27 cellular contexts compared by ENCODE assay signal in the genomic region with DNA sequence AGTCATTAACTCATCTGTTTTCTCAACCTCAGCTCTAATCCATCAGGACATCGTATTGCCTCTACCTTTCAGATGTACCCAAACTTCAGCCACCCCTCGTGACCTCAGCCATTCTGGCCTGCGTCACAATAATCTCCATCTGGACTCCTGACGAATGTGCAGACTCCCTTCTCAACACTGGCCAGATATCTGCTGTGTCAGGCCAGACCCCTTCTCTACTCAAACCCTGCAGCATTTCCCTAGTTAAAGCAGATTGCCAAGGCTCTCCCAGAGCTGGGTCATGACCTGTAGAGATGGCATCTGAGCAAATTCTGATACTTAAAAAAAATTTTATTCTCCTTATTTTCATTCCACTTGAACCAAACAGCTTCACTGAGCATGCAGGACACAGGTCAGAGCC.
"Had no signal": no experiment of that assay in that cellular context is flagged by ENCODE, and none has a peak within 500 bp of the region (broad histone marks: within the 10 kb centered on the region; RNA-seq: fewer than 3 reads in every experiment).

No MANE protein-coding gene starts in this region.

- H3K4me1 Mint-ChIP-seq: immature natural killer cell; naive thymus-derived CD4-positive, alpha-beta T cell; stimulated activated memory B cell treated with anti-CD40 and anti-IgM and Interleukin-4, amounts not matched to agents 10 μg/mL and 1 μg/mL and 100 μg/mL, for 72 hours; stimulated activated naive CD8-positive, alpha-beta T cell treated with anti-CD3 and anti-CD28 coated beads, Interleukin-15, amount 100 ng/mL, for 72 hours had no signal

- H3K27ac Mint-ChIP-seq: immature natural killer cell; mesothelial cell of epicardium; naive thymus-derived CD4-positive, alpha-beta T cell; natural killer cell treated with Interleukin-12 subunit alpha and Interleukin-12 subunit beta and Interleukin-15 and Interleukin-18, amount 100 ng/mL, for 72 hours; stimulated activated memory B cell treated with anti-CD40 and anti-IgM and Interleukin-4, amounts not matched to agents 10 μg/mL and 1 μg/mL and 100 μg/mL, for 72 hours; stimulated activated naive CD8-positive, alpha-beta T cell treated with anti-CD3 and anti-CD28 coated beads, Interleukin-15, amount 100 ng/mL, for 72 hours; type B pancreatic cell had no signal

- H3K36me3 Mint-ChIP-seq: immature natural killer cell; naive thymus-derived CD4-positive, alpha-beta T cell; natural killer cell treated with Interleukin-12 subunit alpha and Interleukin-12 subunit beta and Interleukin-15 and Interleukin-18, amount 100 ng/mL, for 72 hours; stimulated activated memory B cell treated with anti-CD40 and anti-IgM and Interleukin-4, amounts not matched to agents 10 μg/mL and 1 μg/mL and 100 μg/mL, for 72 hours had no signal

- H3K4me2 ChIP-seq: smooth muscle cell had no signal

- H3K36me3 ChIP-seq: left ventricle myocardium inferior, pancreas, prostate gland, tibial nerve, uterus had no signal

- H3K27me3 ChIP-seq: tibial nerve, uterus had no signal

- H3K4me3 Mint-ChIP-seq: immature natural killer cell; mesothelial cell of epicardium; naive thymus-derived CD4-positive, alpha-beta T cell; natural killer cell treated with Interleukin-12 subunit alpha and Interleukin-12 subunit beta and Interleukin-15 and Interleukin-18, amount 100 ng/mL, for 72 hours; stimulated activated memory B cell treated with anti-CD40 and anti-IgM and Interleukin-4, amounts not matched to agents 10 μg/mL and 1 μg/mL and 100 μg/mL, for 72 hours; stimulated activated naive CD8-positive, alpha-beta T cell treated with anti-CD3 and anti-CD28 coated beads, Interleukin-15, amount 100 ng/mL, for 72 hours; type B pancreatic cell had no signal

- ATAC-seq: mucosa of descending colon; naive thymus-derived CD4-positive, alpha-beta T cell; natural killer cell treated with Interleukin-12 subunit alpha and Interleukin-12 subunit beta and Interleukin-15 and Interleukin-18, amount 100 ng/mL, for 72 hours; pancreas; right cardiac atrium; stimulated activated memory B cell treated with anti-CD40 and anti-IgM and Interleukin-4, amounts not matched to agents 10 μg/mL and 1 μg/mL and 100 μg/mL, for 72 hours; stimulated activated naive CD8-positive, alpha-beta T cell treated with anti-CD3 and anti-CD28 coated beads, Interleukin-15, amount 100 ng/mL, for 72 hours had no signal

- H3K9me3 Mint-ChIP-seq: natural killer cell treated with Interleukin-12 subunit alpha and Interleukin-12 subunit beta and Interleukin-15 and Interleukin-18, amount 100 ng/mL, for 72 hours had no signal

- H3K9me3 ChIP-seq: mucosa of descending colon, pancreas, prostate gland, uterus had no signal

- H3K4me3 ChIP-seq: left ventricle myocardium inferior, lung, mucosa of descending colon, pancreas, prostate gland, smooth muscle cell, tibial nerve, uterus had no signal

- H3K27ac ChIP-seq: left ventricle myocardium inferior, pancreas, prostate gland, tibial nerve, uterus had no signal

- H3K4me1 ChIP-seq: left ventricle myocardium inferior, pancreas, prostate gland, tibial nerve, uterus had no signal

- DNase-seq: hypothalamus; immature natural killer cell; left ventricle myocardium inferior; mesendoderm; mucosa of descending colon; naive thymus-derived CD4-positive, alpha-beta T cell; nucleus accumbens; pancreas; posterior cingulate gyrus; retina; right cardiac atrium; stimulated activated CD4-positive, alpha-beta T cell treated with anti-CD3 and anti-CD28 coated beads, Interleukin-1b, Interleukin-23, amount 100 ng/mL, for 48 hours; stimulated activated CD4-positive, alpha-beta T cell treated with anti-CD3 and anti-CD28 coated beads, Interleukin-2, amount 100 ng/mL, for 48 hours; stimulated activated CD4-positive, alpha-beta T cell treated with anti-CD3 and anti-CD28 coated beads, Interleukin-4, amount 100 ng/mL, for 4 hours; stimulated activated CD8-positive, alpha-beta memory T cell treated with anti-CD3 and anti-CD28 coated beads, Interleukin-4, amount 100 ng/mL, for 48 hours; stimulated activated naive CD4-positive, alpha-beta T cell treated with Interleukin-2 at 50 U/mL for 16 hours; stimulated activated naive CD8-positive, alpha-beta T cell treated with anti-CD3 and anti-CD28 coated beads, Interleukin-15, amount 100 ng/mL, for 72 hours; substantia nigra; uterus had no signal
